In genomic region chr7:76486618-76487017, GRCh38 we compare ENCODE assay signal across 11 cellular contexts. TPM values are rescaled to one million over a fixed set of nuclear protein-coding genes. Genes with fewer than 3 reads are reported as not detected.
DNase-seq lines count a peak whose midpoint lies in the region; ATAC-seq, FAIRE-seq and TF ChIP-seq lines count a peak whose summit lies in the region.
"Not testable (repeated sequence)": the region's sequence is repeated elsewhere in the genome, so short reads cannot be mapped to it uniquely, and the experiment has no call there.
"Had no signal": no experiment of that assay in that cellular context is flagged by ENCODE, and none has a peak within 500 bp of the region (broad histone marks: within the 10 kb centered on the region; RNA-seq: fewer than 3 reads in every experiment).

No MANE protein-coding gene starts in this region.

- H3K27me3 ChIP-seq in HL-60 (ENCODE audit: insufficient read depth, poor library complexity, severe bottlenecking): not testable (repeated sequence)

- TF ChIP-seq POLR2A in GM12891 (IDR thresholded peaks at IDR 0.05; ENCODE audit: low read depth, low read length): not testable (repeated sequence)

- ATAC-seq in GM19328 (IDR thresholded peaks at IDR 0.05; ENCODE audit: unreplicated experiment): peak; percentile 99
- ATAC-seq in GM21786 (IDR thresholded peaks at IDR 0.05; ENCODE audit: unreplicated experiment): peak; percentile 98
- peak; percentile 99 for ATAC-seq in HG03066 (IDR thresholded peaks at IDR 0.05; ENCODE audit: low read depth, unreplicated experiment)
- peak; percentile 69 for ATAC-seq in esophagus mucosa

- not testable (repeated sequence) for H3K4me3 ChIP-seq in HL-60 (replicated peaks; ENCODE audit: insufficient read depth, low read length)

- not testable (repeated sequence) for DNase-seq in GM12891 (ENCODE audit: insufficient read length, low spot score)
- DNase-seq in HL-60 (ENCODE audit: low read depth in 1 of 2, low spot score in 1 of 2): peak in 1 of 2 experiments; percentile 64
- peak; percentile 39 for DNase-seq in activated CD8-positive, alpha-beta memory T cell treated with anti-CD3 and anti-CD28 coated beads, Interleukin-2, amount 50 U/mL, for 4 hours
- DNase-seq in stimulated activated CD4-positive, alpha-beta T cell treated with anti-CD3 and anti-CD28 coated beads, Interleukin-15, amount 100 ng/mL, for 24 hours: peak; percentile 40

- not testable (repeated sequence) for TF ChIP-seq CTCF in HL-60 (IDR thresholded peaks at IDR 0.05; ENCODE audit: insufficient read depth, low read length)

- peak; percentile 99 for FAIRE-seq in GM12891 (lab: Jason Lieb, UNC)

- 0 out of 2 replicates have a peak overlapping the region, but pooled peaks have one; percentile 37 for H3K27ac ChIP-seq in HL-60 (replicated peaks)

RNA-seq across cellular contexts. Expression of gene UPK3B, which starts 23.7 kb away (rescaled TPM):
- polyA plus RNA-seq in GM12891 (2012; ENCODE audit: low read depth, missing spikeins): not detected
- total RNA-seq in esophagus mucosa: 9.6 TPM
- total RNA-seq: IMR-90 had no signal

RNA-seq across cellular contexts. Expression of gene DTX2, which starts 25.1 kb away (rescaled TPM):
- polyA plus RNA-seq in GM12891 (2012; ENCODE audit: low read depth, missing spikeins): 9.2 TPM
- 56.2 TPM for total RNA-seq in esophagus mucosa

RNA-seq across cellular contexts. Expression of gene SPDYE16, which starts 56.5 kb away (rescaled TPM):
- 0.28 TPM for polyA plus RNA-seq in GM12891 (2012; ENCODE audit: low read depth, missing spikeins)
- not detected for total RNA-seq in esophagus mucosa
- total RNA-seq: foreskin keratinocyte, H7, IMR-90 had no signal
- polyA plus RNA-seq: foreskin keratinocyte, IMR-90 had no signal
